ENCODE assay signal across 8 cellular contexts in the genomic region with DNA sequence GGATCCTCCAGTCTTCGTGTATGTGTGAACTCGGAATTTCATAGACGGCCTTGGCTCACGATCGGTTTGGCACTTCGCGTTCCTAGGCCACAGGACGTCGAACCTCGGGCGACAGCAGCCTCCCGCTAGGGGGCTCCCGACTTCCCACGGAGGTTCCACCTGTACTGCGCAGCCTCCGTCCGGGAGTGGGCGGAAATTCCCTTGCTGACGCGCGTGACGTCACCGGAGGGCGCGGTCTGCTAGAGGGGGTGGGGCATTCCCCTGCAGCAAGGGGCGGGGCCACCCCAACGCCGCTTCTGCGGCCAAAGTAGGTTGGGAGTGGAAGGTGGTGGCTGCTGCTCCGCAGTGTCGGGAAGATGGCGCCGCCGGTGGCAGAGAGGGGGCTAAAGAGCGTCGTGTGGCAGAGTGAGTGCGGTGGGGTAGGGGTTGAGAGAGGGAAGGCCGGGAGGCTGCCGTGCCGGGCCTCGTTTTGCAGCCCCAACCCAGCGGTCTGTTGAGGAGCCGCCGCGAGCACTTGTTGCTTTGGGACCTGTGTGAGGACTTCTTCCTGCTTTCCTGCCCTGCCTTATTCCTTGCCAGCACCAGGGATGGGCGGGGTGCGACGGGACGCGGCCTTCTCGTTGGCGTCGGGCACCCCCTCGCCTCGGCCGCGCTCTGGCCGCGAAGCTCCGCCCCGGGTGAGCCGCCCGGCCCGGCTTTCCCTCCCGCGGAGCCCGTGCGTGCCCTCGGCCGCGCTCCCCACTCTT. TPM values are rescaled to one million over a fixed set of nuclear protein-coding genes. Genes with fewer than 3 reads are reported as not detected.
DNase-seq lines count a peak whose midpoint lies in the region; FAIRE-seq and TF ChIP-seq lines count a peak whose summit lies in the region.

A gene with protein sequence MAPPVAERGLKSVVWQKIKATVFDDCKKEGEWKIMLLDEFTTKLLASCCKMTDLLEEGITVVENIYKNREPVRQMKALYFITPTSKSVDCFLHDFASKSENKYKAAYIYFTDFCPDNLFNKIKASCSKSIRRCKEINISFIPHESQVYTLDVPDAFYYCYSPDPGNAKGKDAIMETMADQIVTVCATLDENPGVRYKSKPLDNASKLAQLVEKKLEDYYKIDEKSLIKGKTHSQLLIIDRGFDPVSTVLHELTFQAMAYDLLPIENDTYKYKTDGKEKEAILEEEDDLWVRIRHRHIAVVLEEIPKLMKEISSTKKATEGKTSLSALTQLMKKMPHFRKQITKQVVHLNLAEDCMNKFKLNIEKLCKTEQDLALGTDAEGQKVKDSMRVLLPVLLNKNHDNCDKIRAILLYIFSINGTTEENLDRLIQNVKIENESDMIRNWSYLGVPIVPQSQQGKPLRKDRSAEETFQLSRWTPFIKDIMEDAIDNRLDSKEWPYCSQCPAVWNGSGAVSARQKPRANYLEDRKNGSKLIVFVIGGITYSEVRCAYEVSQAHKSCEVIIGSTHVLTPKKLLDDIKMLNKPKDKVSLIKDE (plus strand): TSS at position 293 of the 746 bp plus-strand sequence. CDS start 64 bp downstream, at position 357.

- peaks cover 24% of the 10 kb centered on the region for H4K20me1 ChIP-seq in Loucy (ENCODE audit: insufficient read depth, low read length, poor library complexity, severe bottlenecking)
- no peaks in the 10 kb centered on the region for H4K20me1 ChIP-seq in neural cell (ENCODE audit: insufficient read depth)

- DNase-seq in H54 (ENCODE audit: insufficient read length, low spot score) = peak; percentile 84
- DNase-seq in SHP77 (lab: John Stamatoyannopoulos, UW) = peak; percentile 94 to 95
- peak; percentile 100 for DNase-seq in activated effector memory CD4-positive, alpha-beta T cell treated with anti-CD3 and anti-CD28 coated beads, Interleukin-2, amount 50 U/mL, for 16 hours
- peak; percentile 99 for DNase-seq in fibroblast of the aortic adventitia (ENCODE audit: low read depth)

- H3K4me2 ChIP-seq in Loucy (ENCODE audit: low read depth, low read length, poor library complexity, severe bottlenecking) (peak within 1 kb of the TSS; percentile 87), neural cell (ENCODE audit: low read length) (peak within 1 kb of the TSS; percentile 46)

- FAIRE-seq in H54 (lab: Jason Lieb, UNC) = peak; percentile 98

- H3K4me1 ChIP-seq in ES-I3 (ENCODE audit: insufficient read depth, low read length) (0 out of 2 replicates have a peak, but pooled peaks cover under 1% of the 10 kb centered on the region), Loucy (ENCODE audit: insufficient read depth, low read length, poor library complexity, severe bottlenecking) (peaks cover 30% of the 10 kb centered on the region), stomach smooth muscle (ENCODE audit: control insufficient read depth, insufficient read depth, low read length) (no peaks in the 10 kb centered on the region)

- H3K27me3 ChIP-seq in Loucy (ENCODE audit: insufficient read depth, low read length, poor library complexity, severe bottlenecking) = no peaks in the 10 kb centered on the region
- no peaks in the 10 kb centered on the region for H3K27me3 ChIP-seq in neural cell (ENCODE audit: insufficient read depth, low read depth, low read length)
- H3K27me3 ChIP-seq in stomach smooth muscle (ENCODE audit: control insufficient read depth in 1 of 2, insufficient read depth in 2 of 2, low read length in 2 of 2) = peaks cover 0 to 2% of the 10 kb centered on the region in 2 donors

- peak within 1 kb of the TSS; percentile 96 for H3K4me3 ChIP-seq in Loucy (ENCODE audit: low read length, poor library complexity, severe bottlenecking)
- peak within 1 kb of the TSS; percentile 91 for H3K4me3 ChIP-seq in fibroblast of the aortic adventitia (ENCODE audit: low read depth, low read length)
- H3K4me3 ChIP-seq in neural cell (ENCODE audit: low read length) = peak within 1 kb of the TSS; percentile 78
- H3K4me3 ChIP-seq in stomach smooth muscle (ENCODE audit: low read length in 2 of 2) = peak within 1 kb of the TSS; percentile 89 to 95

- TF ChIP-seq EP300 in neural cell (conservative IDR thresholded peaks at IDR 0.05; ENCODE audit: poor library complexity, severe bottlenecking) = peak; percentile 63

- H3F3A ChIP-seq in Loucy (ENCODE audit: low read depth) (no peaks in the 10 kb centered on the region), neural cell (ENCODE audit: insufficient read depth, low read length, poor library complexity, severe bottlenecking) (no peaks in the 10 kb centered on the region)

- H2AFZ ChIP-seq in Loucy (ENCODE audit: low read length) = peak within 1 kb of the TSS; percentile 93
- peak within 1 kb of the TSS; percentile 54 for H2AFZ ChIP-seq in neural cell (ENCODE audit: low read depth, low read length)

- TF ChIP-seq POLR2A in H54 (IDR thresholded peaks at IDR 0.05; ENCODE audit: low read depth, low read length) = peak; percentile 90

- peak within 1 kb of the TSS; percentile 51 for H3K27ac ChIP-seq in neural cell (ENCODE audit: low read length)
- peak within 1 kb of the TSS; percentile 97 for H3K27ac ChIP-seq in stomach smooth muscle (ENCODE audit: low read length)

- TF ChIP-seq RAD21 in neural cell (conservative IDR thresholded peaks at IDR 0.05) = peak; percentile 61

- H3K36me3 ChIP-seq in ES-I3 (ENCODE audit: insufficient read depth, low read length) (no peaks in the 10 kb centered on the region), Loucy (ENCODE audit: insufficient read depth, low read length) (no peaks in the 10 kb centered on the region), neural cell (ENCODE audit: insufficient read depth, low read length) (no peaks in the 10 kb centered on the region), stomach smooth muscle (ENCODE audit: control insufficient read depth in 2 of 2, insufficient read depth in 2 of 2, low read length in 2 of 2) (peaks cover 0 to 3% of the 10 kb centered on the region in 2 donors)

- TF ChIP-seq CTCF in Loucy (conservative IDR thresholded peaks at IDR 0.05; ENCODE audit: low read length) (peak; percentile 96), fibroblast of the aortic adventitia (IDR thresholded peaks at IDR 0.05; ENCODE audit: insufficient read depth, low read length) (peak; percentile 97), neural cell (IDR thresholded peaks at IDR 0.05; ENCODE audit: poor library complexity, severe bottlenecking) (peak; percentile 98)

- H3K79me2 ChIP-seq in Loucy (ENCODE audit: insufficient read depth, low read length) (peaks cover 42% of the 10 kb centered on the region), neural cell (replicated peaks; ENCODE audit: insufficient read depth, low read length) (peaks cover 12% of the 10 kb centered on the region)

- H3K9me2 ChIP-seq in Loucy (replicated peaks; ENCODE audit: low read depth, low read length) (no peaks in the 10 kb centered on the region), neural cell (ENCODE audit: insufficient read depth, low read length) (no peaks in the 10 kb centered on the region)

- peak within 1 kb of the TSS; percentile 79 for H3K9ac ChIP-seq in ES-I3 (ENCODE audit: low read depth, low read length)
- H3K9ac ChIP-seq in Loucy (ENCODE audit: low read depth, low read length, poor library complexity, severe bottlenecking) = peak within 1 kb of the TSS; percentile 84
- peak within 1 kb of the TSS; percentile 71 for H3K9ac ChIP-seq in neural cell (ENCODE audit: low read length)
- peak within 1 kb of the TSS; percentile 93 to 97 for H3K9ac ChIP-seq in stomach smooth muscle (ENCODE audit: low read length in 2 of 2)

- H3K9me3 ChIP-seq in ES-I3 (ENCODE audit: control insufficient read depth, insufficient read depth, low read length) (no peaks in the 10 kb centered on the region), Loucy (ENCODE audit: insufficient read depth, low read depth, low read length) (no peaks in the 10 kb centered on the region), neural cell (ENCODE audit: low read length) (no peaks in the 10 kb centered on the region), stomach smooth muscle (ENCODE audit: control insufficient read depth in 2 of 2, low read length in 2 of 2) (no peaks in the 10 kb centered on the region)

TF ChIP-seq in neural cell, 6 proteins besides CTCF, POLR2A, EP300 and RAD21:
- TF ChIP-seq EZH2 (IDR thresholded peaks at IDR 0.05; ENCODE audit: borderline replicate concordance, insufficient read depth, low read length, poor library complexity, severe bottlenecking) (no peak), MXI1 (conservative IDR thresholded peaks at IDR 0.05; ENCODE audit: poor library complexity, severe bottlenecking) (peak; percentile 75), TAF1 (IDR thresholded peaks at IDR 0.05; ENCODE audit: low read depth) (peak; percentile 63), POLR2AphosphoS5 (IDR thresholded peaks at IDR 0.05) (peak; percentile 83), SMC3 (conservative IDR thresholded peaks at IDR 0.05; ENCODE audit: poor library complexity) (peak; percentile 77)
- TF ChIP-seq, protein P1, sequence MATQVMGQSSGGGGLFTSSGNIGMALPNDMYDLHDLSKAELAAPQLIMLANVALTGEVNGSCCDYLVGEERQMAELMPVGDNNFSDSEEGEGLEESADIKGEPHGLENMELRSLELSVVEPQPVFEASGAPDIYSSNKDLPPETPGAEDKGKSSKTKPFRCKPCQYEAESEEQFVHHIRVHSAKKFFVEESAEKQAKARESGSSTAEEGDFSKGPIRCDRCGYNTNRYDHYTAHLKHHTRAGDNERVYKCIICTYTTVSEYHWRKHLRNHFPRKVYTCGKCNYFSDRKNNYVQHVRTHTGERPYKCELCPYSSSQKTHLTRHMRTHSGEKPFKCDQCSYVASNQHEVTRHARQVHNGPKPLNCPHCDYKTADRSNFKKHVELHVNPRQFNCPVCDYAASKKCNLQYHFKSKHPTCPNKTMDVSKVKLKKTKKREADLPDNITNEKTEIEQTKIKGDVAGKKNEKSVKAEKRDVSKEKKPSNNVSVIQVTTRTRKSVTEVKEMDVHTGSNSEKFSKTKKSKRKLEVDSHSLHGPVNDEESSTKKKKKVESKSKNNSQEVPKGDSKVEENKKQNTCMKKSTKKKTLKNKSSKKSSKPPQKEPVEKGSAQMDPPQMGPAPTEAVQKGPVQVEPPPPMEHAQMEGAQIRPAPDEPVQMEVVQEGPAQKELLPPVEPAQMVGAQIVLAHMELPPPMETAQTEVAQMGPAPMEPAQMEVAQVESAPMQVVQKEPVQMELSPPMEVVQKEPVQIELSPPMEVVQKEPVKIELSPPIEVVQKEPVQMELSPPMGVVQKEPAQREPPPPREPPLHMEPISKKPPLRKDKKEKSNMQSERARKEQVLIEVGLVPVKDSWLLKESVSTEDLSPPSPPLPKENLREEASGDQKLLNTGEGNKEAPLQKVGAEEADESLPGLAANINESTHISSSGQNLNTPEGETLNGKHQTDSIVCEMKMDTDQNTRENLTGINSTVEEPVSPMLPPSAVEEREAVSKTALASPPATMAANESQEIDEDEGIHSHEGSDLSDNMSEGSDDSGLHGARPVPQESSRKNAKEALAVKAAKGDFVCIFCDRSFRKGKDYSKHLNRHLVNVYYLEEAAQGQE (IDR thresholded peaks at IDR 0.05; ENCODE audit: borderline replicate concordance) = peak; percentile 70

RNA-seq across cellular contexts. Expression of the gene that starts here (rescaled TPM):
- total RNA-seq in fibroblast of the aortic adventitia (ENCODE audit: low replicate concordance) = 45.0 and 78.7 TPM in 2 replicates
- 29.6 and 39.3 TPM in 2 replicates for polyA plus RNA-seq in neural cell
- polyA minus RNA-seq in neural cell = 26.3 and 42.3 TPM in 2 replicates

Comparison
In these comparisons a context has a peak if more than half of its experiments do, and no peak if none do; other contexts are left out.
1. Peak in every context shown above with its lines: DNase-seq, H3K4me3 ChIP-seq and H3K27ac ChIP-seq.